ENCODE assay signal across 9 cellular contexts in genomic region chr1:235011064-235011598, GRCh38.
A peak's percentile ranks its signal among the peaks of the same experiment; 100 is the strongest.
DNase-seq lines count a peak whose midpoint lies in the region; ATAC-seq lines count a peak whose summit lies in the region.
"Had no signal": no experiment of that assay in that cellular context is flagged by ENCODE, and none has a peak within 500 bp of the region (broad histone marks: within the 10 kb centered on the region; RNA-seq: fewer than 3 reads in every experiment).

No MANE protein-coding gene starts in this region.

- peaks cover 15 to 23% (median 16%) of the 10 kb centered on the region in 3 donors for H3K27me3 Mint-ChIP-seq in immature natural killer cell (ENCODE audit: low read depth in 3 of 3)

- H3K4me1 Mint-ChIP-seq in immature natural killer cell = peaks cover 47 to 52% of the 10 kb centered on the region in 2 donors

- H3K27ac Mint-ChIP-seq in immature natural killer cell = peak overlapping the region; percentile 88 to 95 (median 93)

- H3K9me3 Mint-ChIP-seq in immature natural killer cell = peaks cover 0 to 1% (median 0%) of the 10 kb centered on the region in 6 donors

- peak overlapping the region; percentile 56 to 78 (median 70) for H3K4me3 Mint-ChIP-seq in immature natural killer cell
- H3K4me3 Mint-ChIP-seq: H9 had no signal

- DNase-seq in activated CD8-positive, alpha-beta memory T cell treated with anti-CD3 and anti-CD28 coated beads for 48 hours (ENCODE audit: low read depth in 2 of 3, low spot score in 2 of 3) = peak in 2 of 3 experiments; percentile 61 to 67
- DNase-seq in immature natural killer cell (no peak), DMS 273 treated with DMSO at 0.1 percent for 48 hours (lab: John Stamatoyannopoulos, UW) (no peak), inferior parietal cortex (ENCODE audit: extremely low spot score) (no peak), DMS153 treated with DMSO at 0.1 percent for 48 hours (lab: John Stamatoyannopoulos, UW; ENCODE audit: unreplicated experiment) (no peak)
- DNase-seq in stimulated activated CD8-positive, alpha-beta memory T cell treated with anti-CD3 and anti-CD28 coated beads, Interleukin-7, amount 100 ng/mL, for 48 hours (ENCODE audit: extremely low read depth in 1 of 2, low read depth in 1 of 2) = peak; percentile 62 to 77
- DNase-seq: H9 had no signal

- ATAC-seq in HG03196 (IDR thresholded peaks at IDR 0.05; ENCODE audit: unreplicated experiment) = peak; percentile 13
- no peak for ATAC-seq in HG02588 (IDR thresholded peaks at IDR 0.05; ENCODE audit: unreplicated experiment)

- H3K36me3 Mint-ChIP-seq in immature natural killer cell = no peaks in the 10 kb centered on the region

Comparison
In these comparisons a context has a peak if more than half of its experiments do, and no peak if none do; other contexts are left out.
1. DNase-seq: peak in activated CD8-positive, alpha-beta memory T cell treated with anti-CD3 and anti-CD28 coated beads for 48 hours (2 of 3) and stimulated activated CD8-positive, alpha-beta memory T cell treated with anti-CD3 and anti-CD28 coated beads, Interleukin-7, amount 100 ng/mL, for 48 hours (2 of 2); none in immature natural killer cell (0 of 3), DMS 273 treated with DMSO at 0.1 percent for 48 hours (single experiment), inferior parietal cortex (single experiment) and DMS153 treated with DMSO at 0.1 percent for 48 hours (single experiment).